ENCODE assay signal across 1 cellular context in genomic region chr10:104036518-104037260, GRCh38.
TF ChIP-seq lines count a peak whose summit lies in the region.

No MANE protein-coding gene starts in this region.

TF ChIP-seq in IMR-90, 13 proteins besides CTCF, POLR2A, EP300 and RAD21:
- TF ChIP-seq RFX5 (IDR thresholded peaks at IDR 0.05; ENCODE audit: low read depth, low read length) (no peak), MAFK (IDR thresholded peaks at IDR 0.05; ENCODE audit: low read depth, low read length) (peak; percentile 94)
